24 cellular contexts compared by ENCODE assay signal in the genomic region with DNA sequence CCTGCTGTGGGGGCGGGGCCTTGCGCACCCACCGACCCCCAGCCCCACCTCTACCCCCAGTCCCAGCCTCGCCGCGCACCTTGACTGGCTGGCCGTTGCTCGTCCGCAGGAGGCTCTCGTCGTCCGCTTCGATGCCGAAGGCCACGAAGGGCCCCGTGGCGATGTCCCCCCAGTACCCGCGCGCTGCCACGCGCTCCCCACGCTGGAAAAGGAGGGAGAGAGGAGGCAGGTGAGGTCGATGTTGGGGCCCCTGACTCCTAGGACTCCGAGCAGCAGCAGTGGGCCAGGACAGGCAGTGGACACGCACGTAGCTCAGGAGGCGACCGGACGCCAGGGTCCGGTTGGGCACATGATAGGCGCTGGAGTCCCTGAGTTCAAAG. TPM values are rescaled to one million over a fixed set of nuclear protein-coding genes. Genes with fewer than 3 reads are reported as not detected.
A peak's percentile ranks its signal among the peaks of the same experiment; 100 is the strongest.
DNase-seq lines count a peak whose midpoint lies in the region; ATAC-seq and TF ChIP-seq lines count a peak whose summit lies in the region.
"Had no signal": no experiment of that assay in that cellular context is flagged by ENCODE, and none has a peak within 500 bp of the region (broad histone marks: within the 10 kb centered on the region; RNA-seq: fewer than 3 reads in every experiment).

No MANE protein-coding gene starts in this region.

- ATAC-seq in natural killer cell treated with Interleukin-12 subunit alpha and Interleukin-12 subunit beta and Interleukin-15 and Interleukin-18, amount 100 ng/mL, for 72 hours, result no peak
- ATAC-seq in natural killer cell, result no peak
- no peak for ATAC-seq in body of pancreas

- no peaks in the 10 kb centered on the region for H3K4me1 ChIP-seq in OCI-LY3 (ENCODE audit: low read length)
- H3K4me1 ChIP-seq in iPS DF 6.9 (ENCODE audit: control insufficient read depth, insufficient read depth, low read length), result peaks cover 7% of the 10 kb centered on the region
- H3K4me1 ChIP-seq in testis, result peaks cover 12% of the 10 kb centered on the region
- peaks cover 14% of the 10 kb centered on the region for H3K4me1 ChIP-seq in body of pancreas
- H3K4me1 ChIP-seq: uterus had no signal

- TF ChIP-seq CTCF in natural killer cell (IDR thresholded peaks at IDR 0.05) (no peak), OCI-LY3 (IDR thresholded peaks at IDR 0.05; ENCODE audit: low read depth, low read length) (no peak), testis (IDR thresholded peaks at IDR 0.05) (no peak), body of pancreas (IDR thresholded peaks at IDR 0.05) (no peak)

- no peak overlapping the region for H3K27ac Mint-ChIP-seq in natural killer cell treated with Interleukin-12 subunit alpha and Interleukin-12 subunit beta and Interleukin-15 and Interleukin-18, amount 100 ng/mL, for 72 hours
- H3K27ac Mint-ChIP-seq in natural killer cell, result peak overlapping the region in 1 of 2 donors; percentile 45
- H3K27ac Mint-ChIP-seq: activated naive CD4-positive, alpha-beta T cell treated with anti-CD3 and anti-CD28 coated beads, Interleukin-2, amount 10 ng/mL, durations not matched to agents 7 days and 5 days; activated T-helper 1 cell treated with anti-CD3 and anti-CD28 coated beads, Interleukin-12 subunit alpha, Interleukin-12 subunit beta, Interleukin-2, Interleukin-4 antibody, amounts not matched to agents 30 ng/mL and 10 ng/mL and 1 ng/mL, durations not matched to agents 14 hours and 24 hours and 36 hours; stimulated activated naive CD8-positive, alpha-beta T cell treated with anti-CD3 and anti-CD28 coated beads, Interleukin-15, Interleukin-2, amounts not matched to agents 100 ng/mL and 50 ng/mL, for 24 hours had no signal

- H3K36me3 Mint-ChIP-seq in natural killer cell treated with Interleukin-12 subunit alpha and Interleukin-12 subunit beta and Interleukin-15 and Interleukin-18, amount 100 ng/mL, for 72 hours, result no peaks in the 10 kb centered on the region
- H3K36me3 Mint-ChIP-seq in natural killer cell, result no peaks in the 10 kb centered on the region
- H3K36me3 Mint-ChIP-seq: activated naive CD4-positive, alpha-beta T cell treated with anti-CD3 and anti-CD28 coated beads, Interleukin-2, amount 10 ng/mL, durations not matched to agents 7 days and 5 days; brain; CD4-positive, alpha-beta memory T cell had no signal

- H3K27me3 ChIP-seq in OCI-LY3 (ENCODE audit: low read depth, low read length), result peaks cover 7% of the 10 kb centered on the region; the same call in 1 of the 2 replicates
- H3K27me3 ChIP-seq in iPS DF 6.9 (ENCODE audit: control insufficient read depth, insufficient read depth, low read length), result no peaks in the 10 kb centered on the region; the same call in 1 of the 2 replicates
- H3K27me3 ChIP-seq in testis, result no peaks in the 10 kb centered on the region
- peaks cover 0 to 38% of the 10 kb centered on the region in 2 donors for H3K27me3 ChIP-seq in body of pancreas

- no peaks in the 10 kb centered on the region for H3K9me3 ChIP-seq in OCI-LY3 (ENCODE audit: insufficient read depth, low read length)
- no peaks in the 10 kb centered on the region for H3K9me3 ChIP-seq in iPS DF 6.9 (ENCODE audit: control insufficient read depth, insufficient read depth, low read length)
- no peaks in the 10 kb centered on the region for H3K9me3 ChIP-seq in testis
- H3K9me3 ChIP-seq in body of pancreas, result no peaks in the 10 kb centered on the region
- H3K9me3 ChIP-seq: gastrocnemius medialis, neutrophil, uterus had no signal

- no peak for TF ChIP-seq POLR2A in testis (IDR thresholded peaks at IDR 0.05)
- TF ChIP-seq POLR2A in body of pancreas (IDR thresholded peaks at IDR 0.05), result no peak

- WGBS in iPS DF 6.9 (ENCODE audit: insufficient coverage, insufficient read length), result no CpG with 5 or more reads among the region's 32 CpGs
- 5% methylated on average over 31 of the region's 32 CpGs; no CpG with 5 or more reads in 1 of the 2 donors for WGBS in testis, 2 donors
- 15 to 41% methylated on average over 8 to 32 of the region's 32 CpGs for WGBS in body of pancreas, 2 donors

- H3K79me2 ChIP-seq in OCI-LY3 (ENCODE audit: low read length), result no peaks in the 10 kb centered on the region
- H3K79me2 ChIP-seq: hepatocyte had no signal

- peak overlapping the region; percentile 45 for H3K4me2 ChIP-seq in OCI-LY3 (ENCODE audit: low read length)
- H3K4me2 ChIP-seq: hepatocyte had no signal

- DNase-seq in natural killer cell treated with Interleukin-12 subunit alpha and Interleukin-12 subunit beta and Interleukin-15 and Interleukin-18, amount 100 ng/mL, for 72 hours (ENCODE audit: low spot score), result no peak
- DNase-seq in natural killer cell (no peak), iPS DF 6.9 (ENCODE audit: low read depth, low spot score) (no peak), testis (no peak), body of pancreas (no peak)
- no peak for DNase-seq in NK-92 treated with Interleukin-12 subunit alpha and Interleukin-12 subunit beta, amount 100 ng/mL, for 24 hours (lab: John Stamatoyannopoulos, UW)
- no peak for DNase-seq in stimulated activated CD4-positive, alpha-beta T cell treated with anti-CD3 and anti-CD28 coated beads, Interleukin-4, amount 100 ng/mL, for 24 hours

- H4K20me1 ChIP-seq in OCI-LY3 (ENCODE audit: insufficient read depth, low read length), result no peaks in the 10 kb centered on the region

- H3K27me3 Mint-ChIP-seq in natural killer cell treated with Interleukin-12 subunit alpha and Interleukin-12 subunit beta and Interleukin-15 and Interleukin-18, amount 100 ng/mL, for 72 hours, result peaks cover 4 to 29% of the 10 kb centered on the region in 2 donors
- H3K27me3 Mint-ChIP-seq in natural killer cell (ENCODE audit: low read depth in 2 of 2), result peaks cover 18 to 35% of the 10 kb centered on the region in 2 donors

- H3K4me3 ChIP-seq in OCI-LY3 (ENCODE audit: low read length), result peak overlapping the region; percentile 62
- peak overlapping the region; percentile 29; the same call in 1 of the 2 replicates for H3K4me3 ChIP-seq in iPS DF 6.9 (ENCODE audit: low read length)
- H3K4me3 ChIP-seq in testis, result peak overlapping the region; percentile 15 to 32
- no peak overlapping the region for H3K4me3 ChIP-seq in body of pancreas
- H3K4me3 ChIP-seq: dorsolateral prefrontal cortex, gastrocnemius medialis, hepatocyte, uterus had no signal

- no peak overlapping the region for H3K9ac ChIP-seq in OCI-LY3 (ENCODE audit: low read length)

- H3K36me3 ChIP-seq in OCI-LY3 (replicated peaks; ENCODE audit: low read depth, low read length), result no peaks in the 10 kb centered on the region
- H3K36me3 ChIP-seq in iPS DF 6.9 (ENCODE audit: control insufficient read depth, insufficient read depth, low read length), result no peaks in the 10 kb centered on the region
- no peaks in the 10 kb centered on the region for H3K36me3 ChIP-seq in testis (ENCODE audit: low read depth, missing control alignments)
- H3K36me3 ChIP-seq in body of pancreas (replicated peaks in 1 of 2; ENCODE audit: insufficient read depth in 1 of 2, low read depth in 2 of 2), result no peaks in the 10 kb centered on the region
- H3K36me3 ChIP-seq: gastrocnemius medialis, neutrophil, uterus had no signal

- peaks cover 6 to 13% of the 10 kb centered on the region in 2 donors for H3K4me1 Mint-ChIP-seq in natural killer cell treated with Interleukin-12 subunit alpha and Interleukin-12 subunit beta and Interleukin-15 and Interleukin-18, amount 100 ng/mL, for 72 hours (ENCODE audit: low read depth in 2 of 2)
- peaks cover 0 to 16% of the 10 kb centered on the region in 2 donors for H3K4me1 Mint-ChIP-seq in natural killer cell

- H3K27ac ChIP-seq in OCI-LY3 (ENCODE audit: low read length) (no peak overlapping the region), iPS DF 6.9 (ENCODE audit: low read length) (no peak overlapping the region), testis (no peak overlapping the region), body of pancreas (no peak overlapping the region)
- H3K27ac ChIP-seq: dorsolateral prefrontal cortex, gastrocnemius medialis, hepatocyte, neutrophil, SK-N-MC, uterus had no signal

- 0 out of 2 replicates have a peak overlapping the region, but pooled peaks have one; percentile 26 for H2AFZ ChIP-seq in OCI-LY3 (ENCODE audit: low read depth, low read length)
- H2AFZ ChIP-seq: hepatocyte had no signal

- H3K9me3 Mint-ChIP-seq in natural killer cell treated with Interleukin-12 subunit alpha and Interleukin-12 subunit beta and Interleukin-15 and Interleukin-18, amount 100 ng/mL, for 72 hours, result no peaks in the 10 kb centered on the region
- no peaks in the 10 kb centered on the region for H3K9me3 Mint-ChIP-seq in natural killer cell
- H3K9me3 Mint-ChIP-seq: activated T-helper 1 cell treated with anti-CD3 and anti-CD28 coated beads, Interleukin-12 subunit alpha, Interleukin-12 subunit beta, Interleukin-2, Interleukin-4 antibody, amounts not matched to agents 30 ng/mL and 10 ng/mL and 1 ng/mL, durations not matched to agents 14 hours and 24 hours and 36 hours; stimulated activated naive CD8-positive, alpha-beta T cell treated with anti-CD3 and anti-CD28 coated beads, Interleukin-15, Interleukin-2, amounts not matched to agents 100 ng/mL and 50 ng/mL, for 24 hours; T-helper 1 cell treated with Interleukin-12 subunit alpha and Interleukin-12 subunit beta and Interleukin-4 antibody, amounts not matched to agents 30 μg/mL and 1 μg/mL, for 36 hours had no signal

- intact Hi-C loops in natural killer cell (cut with micrococcal nuclease) (loop anchor here (2.0 to 10.0 kb wide), 2 partner anchors 76 to 278 kb away; no protein-coding TSS in a partner anchor), testis (cut with DNase I; ENCODE audit: low total_unique reads) (no loop called here), body of pancreas (cut with DNase I) (no loop called here)

- peak overlapping the region; percentile 17 for H3K4me3 Mint-ChIP-seq in natural killer cell treated with Interleukin-12 subunit alpha and Interleukin-12 subunit beta and Interleukin-15 and Interleukin-18, amount 100 ng/mL, for 72 hours
- no peak overlapping the region for H3K4me3 Mint-ChIP-seq in natural killer cell
- H3K4me3 Mint-ChIP-seq: activated naive CD4-positive, alpha-beta T cell treated with anti-CD3 and anti-CD28 coated beads, Interleukin-2, amount 10 ng/mL, durations not matched to agents 7 days and 5 days; activated T-helper 1 cell treated with anti-CD3 and anti-CD28 coated beads, Interleukin-12 subunit alpha, Interleukin-12 subunit beta, Interleukin-2, Interleukin-4 antibody, amounts not matched to agents 30 ng/mL and 10 ng/mL and 1 ng/mL, durations not matched to agents 14 hours and 24 hours and 36 hours; stimulated activated naive CD8-positive, alpha-beta T cell treated with anti-CD3 and anti-CD28 coated beads, Interleukin-15, Interleukin-2, amounts not matched to agents 100 ng/mL and 50 ng/mL, for 24 hours had no signal

RNA-seq across cellular contexts. Expression of a gene that starts 3.4 kb away (rescaled TPM):
- total RNA-seq in natural killer cell treated with Interleukin-12 subunit alpha and Interleukin-12 subunit beta and Interleukin-15 and Interleukin-18, amount 100 ng/mL, for 72 hours, result not detected
- total RNA-seq in natural killer cell (under 1 TPM in 1 of 3 donors, not detected in 2; 0.94 TPM), testis (10 to 100 TPM; 14.2 to 30.3 TPM), body of pancreas (not detected)
- polyA plus RNA-seq in testis (ENCODE audit: insufficient read depth, low read depth, low replicate concordance), result 20.8 TPM
- total RNA-seq: activated T-helper 1 cell treated with anti-CD3 and anti-CD28 coated beads, Interleukin-12 subunit alpha, Interleukin-12 subunit beta, Interleukin-2, Interleukin-4 antibody, amounts not matched to agents 30 ng/mL and 10 ng/mL and 1 ng/mL, durations not matched to agents 14 hours and 24 hours and 36 hours; CD4-positive, alpha-beta memory T cell; H4; mesenteric fat pad; posterior vena cava had no signal
- polyA plus RNA-seq: CD4-positive, alpha-beta memory T cell had no signal

RNA-seq across cellular contexts. Expression of a gene that starts 5.4 kb away (rescaled TPM):
- total RNA-seq in natural killer cell treated with Interleukin-12 subunit alpha and Interleukin-12 subunit beta and Interleukin-15 and Interleukin-18, amount 100 ng/mL, for 72 hours, result not detected
- total RNA-seq in natural killer cell (not detected), testis (100 to 1,000 TPM in 1 of 2 donors, 10 to 100 TPM in 1; 69.9 to 102 TPM), body of pancreas (1 to 10 TPM; 1.6 TPM)
- 173 TPM for polyA plus RNA-seq in testis (ENCODE audit: insufficient read depth, low read depth, low replicate concordance)
- total RNA-seq: CD4-positive, alpha-beta memory T cell; posterior vena cava had no signal

RNA-seq across cellular contexts. Expression of a gene that starts 12.0 kb away (rescaled TPM):
- total RNA-seq in natural killer cell treated with Interleukin-12 subunit alpha and Interleukin-12 subunit beta and Interleukin-15 and Interleukin-18, amount 100 ng/mL, for 72 hours, result not detected
- total RNA-seq in natural killer cell (under 1 TPM in 1 of 3 donors, not detected in 2; 0.94 TPM), testis (10 to 100 TPM; 13.0 to 14.5 TPM), body of pancreas (not detected)
- polyA plus RNA-seq in testis (ENCODE audit: insufficient read depth, low read depth, low replicate concordance), result 84.0 TPM
- total RNA-seq: activated T-helper 1 cell treated with anti-CD3 and anti-CD28 coated beads, Interleukin-12 subunit alpha, Interleukin-12 subunit beta, Interleukin-2, Interleukin-4 antibody, amounts not matched to agents 30 ng/mL and 10 ng/mL and 1 ng/mL, durations not matched to agents 14 hours and 24 hours and 36 hours; CD4-positive, alpha-beta memory T cell; mesenteric fat pad; posterior vena cava had no signal
- polyA plus RNA-seq: CD4-positive, alpha-beta memory T cell had no signal

RNA-seq across cellular contexts. Expression of a gene that starts 19.1 kb away (rescaled TPM):
- total RNA-seq in natural killer cell treated with Interleukin-12 subunit alpha and Interleukin-12 subunit beta and Interleukin-15 and Interleukin-18, amount 100 ng/mL, for 72 hours, result not detected
- 1 to 10 TPM; 4.9 to 6.1 (median 5.3) TPM for total RNA-seq in natural killer cell
- 1 to 10 TPM; 1.6 to 5.0 TPM for total RNA-seq in testis
- 11.7 TPM for polyA plus RNA-seq in testis (ENCODE audit: insufficient read depth, low read depth, low replicate concordance)
- under 1 TPM in 1 of 2 donors, not detected in 1; 0.26 TPM for total RNA-seq in body of pancreas
- total RNA-seq: activated T-helper 1 cell treated with anti-CD3 and anti-CD28 coated beads, Interleukin-12 subunit alpha, Interleukin-12 subunit beta, Interleukin-2, Interleukin-4 antibody, amounts not matched to agents 30 ng/mL and 10 ng/mL and 1 ng/mL, durations not matched to agents 14 hours and 24 hours and 36 hours; CD4-positive, alpha-beta memory T cell; gastrocnemius medialis; H4; left ventricle myocardium superior; mesenteric fat pad; posterior vena cava had no signal

RNA-seq across cellular contexts. Expression of a gene that starts 43.5 kb away (rescaled TPM):
- 100 to 1,000 TPM; 157 to 251 TPM for total RNA-seq in natural killer cell treated with Interleukin-12 subunit alpha and Interleukin-12 subunit beta and Interleukin-15 and Interleukin-18, amount 100 ng/mL, for 72 hours
- 100 to 1,000 TPM; 162 to 178 (median 174) TPM for total RNA-seq in natural killer cell
- total RNA-seq in testis, result 100 to 1,000 TPM; 184 to 206 TPM
- polyA plus RNA-seq in testis (ENCODE audit: insufficient read depth, low read depth, low replicate concordance), result 220 TPM
- 100 to 1,000 TPM in 1 of 2 donors, 10 to 100 TPM in 1; 81.2 to 135 TPM for total RNA-seq in body of pancreas

Comparison
In these comparisons a context has a peak if more than half of its experiments do, and no peak if none do; other contexts are left out.
1. H3K4me3 ChIP-seq: peak in OCI-LY3 (single experiment), iPS DF 6.9 (single experiment) and testis (2 of 2); none in body of pancreas (0 of 2).
2. RNA of a gene that starts 3.4 kb away (total RNA-seq): 14.2 to 30.3 TPM in testis; not detected in body of pancreas, not detected in natural killer cell treated with Interleukin-12 subunit alpha and Interleukin-12 subunit beta and Interleukin-15 and Interleukin-18, amount 100 ng/mL, for 72 hours and 0.94 TPM in natural killer cell; every median in the first group is over 4 times any median in the second.
3. RNA of a gene that starts 5.4 kb away (total RNA-seq): 69.9 to 102 TPM in testis; 1.6 TPM in body of pancreas, not detected in natural killer cell treated with Interleukin-12 subunit alpha and Interleukin-12 subunit beta and Interleukin-15 and Interleukin-18, amount 100 ng/mL, for 72 hours and not detected in natural killer cell; every median in the first group is over 10 times any median in the second.
4. RNA of a gene that starts 12.0 kb away (total RNA-seq): 13.0 to 14.5 TPM in testis; not detected in body of pancreas, 0.94 TPM in natural killer cell and not detected in natural killer cell treated with Interleukin-12 subunit alpha and Interleukin-12 subunit beta and Interleukin-15 and Interleukin-18, amount 100 ng/mL, for 72 hours; every median in the first group is over 4 times any median in the second.